Comparison of ENCODE assay signal across 32 cellular contexts in the genomic region with DNA sequence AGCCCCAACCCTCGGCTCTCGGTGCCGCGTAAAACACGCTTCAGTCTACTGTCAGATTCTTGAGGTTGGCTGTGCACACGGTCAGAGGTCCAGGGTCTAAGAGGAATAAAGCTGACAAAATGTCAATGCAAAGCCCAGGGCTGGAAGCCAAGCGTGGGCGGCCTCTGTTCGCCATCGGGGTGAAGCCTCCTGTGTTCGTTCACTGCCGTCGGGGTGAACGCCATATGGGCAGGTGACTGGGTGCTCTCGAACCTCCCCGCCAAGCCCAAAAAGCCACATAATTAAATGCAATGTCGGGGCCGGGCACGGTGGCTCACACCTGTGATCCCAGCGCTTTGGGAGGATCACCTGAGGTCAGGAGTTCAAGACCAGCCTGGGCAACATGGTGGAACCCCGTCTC.
"Had no signal": no experiment of that assay in that cellular context is flagged by ENCODE, and none has a peak within 500 bp of the region (broad histone marks: within the 10 kb centered on the region; RNA-seq: fewer than 3 reads in every experiment).

No MANE protein-coding gene starts in this region.

- H3K27me3 ChIP-seq: adrenal gland, body of pancreas, esophagus squamous epithelium, gastroesophageal sphincter had no signal

- H3K4me3 ChIP-seq: adrenal gland, body of pancreas, esophagus squamous epithelium, gastroesophageal sphincter had no signal

- ATAC-seq: activated CD8-positive, alpha-beta T cell treated with anti-CD3 and anti-CD28 coated beads for 36 hours; activated naive CD8-positive, alpha-beta T cell treated with anti-CD3 and anti-CD28 coated beads, Interleukin-2, amount 50 U/mL, for 24 hours; activated T-cell treated with anti-CD3 and anti-CD28 coated beads, Interleukin-2, amount 50 U/mL, for 4 hours; activated T-helper 17 cell treated with anti-CD3 and anti-CD28 coated beads, Interleukin-2, amount 50 U/mL, for 72 hours; body of pancreas; effector memory CD8-positive, alpha-beta T cell; gastroesophageal sphincter; WTC11 had no signal

- FAIRE-seq: colon, endometrium, endothelial cell of umbilical vein had no signal

- H3K4me1 ChIP-seq: adrenal gland, body of pancreas, gastroesophageal sphincter had no signal

- H3K36me3 ChIP-seq: adrenal gland had no signal

- DNase-seq: activated CD4-positive, alpha-beta T cell treated with anti-CD3 and anti-CD28 coated beads for 48 hours; activated CD4-positive, alpha-beta T cell treated with anti-CD3 and anti-CD28 coated beads, Interleukin-2, amount 50 U/mL, for 1 hour; activated CD4-positive, alpha-beta T cell treated with anti-CD3 and anti-CD28 coated beads, Interleukin-2, amount 50 U/mL, for 48 hours; activated CD8-positive, alpha-beta memory T cell treated with anti-CD3 and anti-CD28 coated beads for 24 hours; activated CD8-positive, alpha-beta T cell treated with anti-CD3 and anti-CD28 coated beads for 36 hours; activated effector memory CD4-positive, alpha-beta T cell treated with Interleukin-2 at 50 U/mL for 16 hours; activated gamma-delta T cell treated with Interleukin-2 at 50 U/mL for 16 hours; activated naive CD4-positive, alpha-beta T cell treated with Interleukin-2 at 50 U/mL for 16 hours; activated naive CD8-positive, alpha-beta T cell treated with anti-CD3 and anti-CD28 coated beads for 36 hours; activated naive CD8-positive, alpha-beta T cell treated with anti-CD3 and anti-CD28 coated beads, Interleukin-2, amount 50 U/mL, for 24 hours; activated T-cell treated with anti-CD3 and anti-CD28 coated beads, Interleukin-2, amount 50 U/mL, for 4 hours; adrenal gland; amygdala; aorta; body of pancreas; caudate nucleus; cortex of kidney; dermis blood vessel endothelial cell; effector CD4-positive, alpha-beta T cell; effector memory CD8-positive, alpha-beta T cell; esophagus squamous epithelium; foreskin melanocyte; head of caudate nucleus; T-helper 2 cell had no signal

- H3K9me3 ChIP-seq: adrenal gland, body of pancreas, esophagus squamous epithelium, gastroesophageal sphincter had no signal

- H3K27ac ChIP-seq: adrenal gland, body of pancreas, epithelial cell of prostate, esophagus squamous epithelium, gastroesophageal sphincter, VCaP had no signal
